ENCODE assay signal across 10 cellular contexts in the genomic region with DNA sequence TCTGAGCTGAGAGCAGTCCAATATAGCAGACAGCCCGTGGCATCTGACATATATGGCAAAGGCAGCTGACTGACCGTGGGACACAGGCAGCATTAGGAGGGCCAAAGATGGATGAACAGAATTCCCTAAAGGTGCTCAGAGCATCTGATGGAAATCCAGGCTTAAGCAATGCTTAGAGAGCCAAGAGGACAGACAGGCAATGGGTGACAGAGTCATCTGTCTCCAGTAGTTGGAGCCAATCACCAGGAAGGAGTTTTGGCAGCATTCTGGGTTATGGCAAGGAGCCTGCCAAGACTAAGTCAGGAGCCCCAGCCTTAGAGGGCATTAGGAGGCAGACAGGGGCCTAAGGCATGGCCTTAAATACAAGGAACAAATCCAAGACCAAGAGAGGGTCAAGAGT.
A peak's percentile ranks its signal among the peaks of the same experiment; 100 is the strongest.
DNase-seq lines count a peak whose midpoint lies in the region; ATAC-seq and TF ChIP-seq lines count a peak whose summit lies in the region.
"Had no signal": no experiment of that assay in that cellular context is flagged by ENCODE, and none has a peak within 500 bp of the region (broad histone marks: within the 10 kb centered on the region; RNA-seq: fewer than 3 reads in every experiment).

No MANE protein-coding gene starts in this region.

- H3K4me1 Mint-ChIP-seq in brain: peaks cover 34% of the 10 kb centered on the region

- H3K27ac Mint-ChIP-seq in brain: peak overlapping the region in 4 of 5 experiments; percentile 31 to 83 (median 64)

- peaks cover 7 to 23% (median 15%) of the 10 kb centered on the region in 5 experiments for H3K9me3 Mint-ChIP-seq in brain

- peak overlapping the region in 1 of 5 experiments; percentile 28 for H3K4me3 Mint-ChIP-seq in brain

- no peaks in the 10 kb centered on the region for H3K27me3 Mint-ChIP-seq in brain

- intact Hi-C loops in mucosa of descending colon (cut with DNase I, micrococcal nuclease): no loop called here

- no peaks in the 10 kb centered on the region for H3K36me3 ChIP-seq in mucosa of descending colon (ENCODE audit: low read depth)
- H3K36me3 ChIP-seq: uterus had no signal

- no peaks in the 10 kb centered on the region for H3K9me3 ChIP-seq in mucosa of descending colon
- H3K9me3 ChIP-seq: uterus had no signal

- H3K4me3 ChIP-seq in mucosa of descending colon: no peak overlapping the region
- H3K4me3 ChIP-seq: uterus had no signal

- TF ChIP-seq CTCF in brain (conservative IDR thresholded peaks at IDR 0.05) (no peak), mucosa of descending colon (IDR thresholded peaks at IDR 0.05) (no peak)

- no peaks in the 10 kb centered on the region for H3K36me3 Mint-ChIP-seq in brain

- ATAC-seq in mucosa of descending colon: peak; percentile 37

- no peaks in the 10 kb centered on the region for H3K4me1 ChIP-seq in mucosa of descending colon (ENCODE audit: low read depth)
- H3K4me1 ChIP-seq: uterus had no signal

- DNase-seq in NCI-H2196 (lab: John Stamatoyannopoulos, UW; ENCODE audit: unreplicated experiment) (peak; percentile 1), NCI-H2196 treated with DMSO at 0.1 percent for 48 hours (lab: John Stamatoyannopoulos, UW; ENCODE audit: unreplicated experiment) (no peak), HT-29 (ENCODE audit: low spot score) (peak; percentile 12), mucosa of descending colon (no peak), NCI-H1436 treated with DMSO at 0.1 percent for 48 hours (lab: John Stamatoyannopoulos, UW) (no peak), NCI-H2029 (lab: John Stamatoyannopoulos, UW) (no peak), SHP77 (lab: John Stamatoyannopoulos, UW) (no peak)
- DNase-seq: 8988T, uterus had no signal

Comparison
In these comparisons a context has a peak if more than half of its experiments do, and no peak if none do; other contexts are left out.
1. DNase-seq: peak in NCI-H2196 (single experiment) and HT-29 (single experiment); none in NCI-H2196 treated with DMSO at 0.1 percent for 48 hours (single experiment), mucosa of descending colon (0 of 3), NCI-H1436 treated with DMSO at 0.1 percent for 48 hours (single experiment), NCI-H2029 (single experiment) and SHP77 (0 of 2).